In the genomic region with DNA sequence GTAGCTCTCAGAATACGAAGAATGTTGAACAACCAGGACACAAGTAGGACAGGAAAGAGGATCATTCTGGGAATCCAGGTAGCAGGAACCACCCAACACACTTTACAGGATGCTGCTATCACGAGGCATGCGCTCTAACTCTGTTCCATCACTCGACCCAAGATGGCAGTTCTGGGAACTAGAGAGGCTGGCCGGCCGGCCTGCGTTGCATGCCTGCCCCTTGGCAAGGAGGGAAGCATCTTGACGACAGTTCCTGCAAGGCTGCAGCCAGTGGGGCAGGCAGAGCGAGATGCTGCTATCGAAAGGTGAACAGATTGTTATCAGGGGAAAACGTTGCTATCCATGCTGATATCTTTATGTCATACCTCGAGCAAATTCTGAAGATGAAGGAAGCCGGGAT, we compare ENCODE assay signal across 9 cellular contexts. TPM values are rescaled to one million over a fixed set of nuclear protein-coding genes. Genes with fewer than 3 reads are reported as not detected.
"Had no signal": no experiment of that assay in that cellular context is flagged by ENCODE, and none has a peak within 500 bp of the region (broad histone marks: within the 10 kb centered on the region; RNA-seq: fewer than 3 reads in every experiment).

No MANE protein-coding gene starts in this region.

- H3K27ac Mint-ChIP-seq: IgD-negative memory B cell had no signal

- H3K4me3 Mint-ChIP-seq: IgD-negative memory B cell had no signal

- H3K9me3 Mint-ChIP-seq: IgD-negative memory B cell had no signal

- H3K27ac ChIP-seq: HL-60 had no signal

- H3K4me3 ChIP-seq: K562 had no signal

- DNase-seq: IMR-90, KBM-7, KG1 had no signal

- H3K4me1 Mint-ChIP-seq: IgD-negative memory B cell had no signal

RNA-seq across cellular contexts. Expression of a gene that starts 48.2 kb away (rescaled TPM):
- total RNA-seq: HepG2, HT-29, HT1080, IMR-90 had no signal
- polyA plus RNA-seq: IgD-negative memory B cell, IMR-90, K562 had no signal

RNA-seq across cellular contexts. Expression of a gene that starts 55.1 kb away (rescaled TPM):
- total RNA-seq: HT-29, HT1080 had no signal
- polyA plus RNA-seq: IgD-negative memory B cell had no signal
